ENCODE assay signal across 9 cellular contexts in genomic region chr19:10291554-10292205, GRCh38. TPM values are rescaled to one million over a fixed set of nuclear protein-coding genes. Genes with fewer than 3 reads are reported as not detected.
DNase-seq lines count a peak whose midpoint lies in the region; ATAC-seq, FAIRE-seq and TF ChIP-seq lines count a peak whose summit lies in the region.
"Had no signal": no experiment of that assay in that cellular context is flagged by ENCODE, and none has a peak within 500 bp of the region (broad histone marks: within the 10 kb centered on the region; RNA-seq: fewer than 3 reads in every experiment).

No MANE protein-coding gene starts in this region.

- FAIRE-seq in urothelium cell line (lab: Jason Lieb, UNC): no peak

- ATAC-seq in activated T-helper 17 cell treated with anti-CD3 and anti-CD28 coated beads, Interleukin-2, amount 50 U/mL, for 72 hours (replicated peaks): no peak
- no peak for ATAC-seq in HG02571 (IDR thresholded peaks at IDR 0.05; ENCODE audit: unreplicated experiment)

- peaks cover 4% of the 10 kb centered on the region for H3K36me3 Mint-ChIP-seq in activated CD4-positive, alpha-beta T cell treated with anti-CD3 and anti-CD28 coated beads, Interleukin-2, amount 10 ng/mL, durations not matched to agents 24 days and 14 days (ENCODE audit: low read depth)
- H3K36me3 Mint-ChIP-seq in activated T-helper 17 cell treated with anti-CD3 and anti-CD28 coated beads, Interleukin-2, amount 50 U/mL, for 72 hours (ENCODE audit: low read depth): peaks cover 22% of the 10 kb centered on the region

- peak overlapping the region; percentile 88 for H3K4me3 Mint-ChIP-seq in activated CD4-positive, alpha-beta T cell treated with anti-CD3 and anti-CD28 coated beads, Interleukin-2, amount 10 ng/mL, durations not matched to agents 24 days and 14 days
- peak overlapping the region; percentile 74 for H3K4me3 Mint-ChIP-seq in activated T-helper 17 cell treated with anti-CD3 and anti-CD28 coated beads, Interleukin-2, amount 50 U/mL, for 72 hours

- H3K9me3 ChIP-seq in testis: no peaks in the 10 kb centered on the region

- H3K4me3 ChIP-seq in kidney epithelial cell (ENCODE audit: low read depth, low read length): peak overlapping the region; percentile 22
- peak overlapping the region; percentile 5 to 40 for H3K4me3 ChIP-seq in testis

- H3K27ac Mint-ChIP-seq in activated CD4-positive, alpha-beta T cell treated with anti-CD3 and anti-CD28 coated beads, Interleukin-2, amount 10 ng/mL, durations not matched to agents 24 days and 14 days: peak overlapping the region; percentile 43
- peak overlapping the region; percentile 33 for H3K27ac Mint-ChIP-seq in activated T-helper 17 cell treated with anti-CD3 and anti-CD28 coated beads, Interleukin-2, amount 50 U/mL, for 72 hours

- H3K4me1 ChIP-seq in testis: peaks cover 41% of the 10 kb centered on the region

- no peak for TF ChIP-seq POLR2A in testis (IDR thresholded peaks at IDR 0.05)

- H3K27me3 ChIP-seq in kidney epithelial cell (ENCODE audit: control insufficient read depth, insufficient read depth, low read length): peaks cover 97% of the 10 kb centered on the region
- H3K27me3 ChIP-seq in testis: peaks cover 5% of the 10 kb centered on the region

- WGBS in testis, 2 donors: 0 to 2% methylated on average over 10 to 49 of the region's 49 CpGs

- H3K27me3 Mint-ChIP-seq in activated CD4-positive, alpha-beta T cell treated with anti-CD3 and anti-CD28 coated beads, Interleukin-2, amount 10 ng/mL, durations not matched to agents 24 days and 14 days: peaks cover 53% of the 10 kb centered on the region
- peaks cover 38% of the 10 kb centered on the region for H3K27me3 Mint-ChIP-seq in activated T-helper 17 cell treated with anti-CD3 and anti-CD28 coated beads, Interleukin-2, amount 50 U/mL, for 72 hours

- H3K36me3 ChIP-seq in kidney epithelial cell (ENCODE audit: control insufficient read depth, insufficient read depth, low read length) (no peaks in the 10 kb centered on the region), testis (ENCODE audit: low read depth, missing control alignments) (no peaks in the 10 kb centered on the region)

- no peak overlapping the region for H3K27ac ChIP-seq in testis
- H3K27ac ChIP-seq: epithelial cell of prostate had no signal

- peaks cover 63% of the 10 kb centered on the region for H3K4me1 Mint-ChIP-seq in activated CD4-positive, alpha-beta T cell treated with anti-CD3 and anti-CD28 coated beads, Interleukin-2, amount 10 ng/mL, durations not matched to agents 24 days and 14 days
- H3K4me1 Mint-ChIP-seq in activated T-helper 17 cell treated with anti-CD3 and anti-CD28 coated beads, Interleukin-2, amount 50 U/mL, for 72 hours: peaks cover 32% of the 10 kb centered on the region

- TF ChIP-seq CTCF in kidney epithelial cell (IDR thresholded peaks at IDR 0.05; ENCODE audit: insufficient read depth, low read length, poor library complexity, severe bottlenecking) (no peak), testis (IDR thresholded peaks at IDR 0.05) (no peak)

- intact Hi-C loops in activated CD4-positive, alpha-beta T cell treated with anti-CD3 and anti-CD28 coated beads, Interleukin-2, amount 10 ng/mL, durations not matched to agents 24 days and 14 days (cut with micrococcal nuclease): loop anchor here (5.0 kb wide), 2 partner anchors 221 to 276 kb away; partner anchors contain the start of genes CDKN2D and KRI1
- intact Hi-C loops in testis (cut with DNase I; ENCODE audit: low total_unique reads): no loop called here

- DNase-seq in activated CD4-positive, alpha-beta T cell treated with anti-CD3 and anti-CD28 coated beads, Interleukin-2, amount 10 ng/mL, durations not matched to agents 24 days and 14 days: no peak
- no peak for DNase-seq in activated CD4-positive, alpha-beta T cell treated with anti-CD3 and anti-CD28 coated beads for 1 hour
- DNase-seq in kidney epithelial cell (ENCODE audit: low read depth) (no peak), testis (no peak), Ammon's horn (ENCODE audit: low spot score) (no peak), urothelium cell line (ENCODE audit: low spot score) (no peak)

- H3K9me3 Mint-ChIP-seq in activated CD4-positive, alpha-beta T cell treated with anti-CD3 and anti-CD28 coated beads, Interleukin-2, amount 10 ng/mL, durations not matched to agents 24 days and 14 days: no peaks in the 10 kb centered on the region
- no peaks in the 10 kb centered on the region for H3K9me3 Mint-ChIP-seq in activated T-helper 17 cell treated with anti-CD3 and anti-CD28 coated beads, Interleukin-2, amount 50 U/mL, for 72 hours

RNA-seq across cellular contexts. Expression of gene ICAM5, which starts 1.9 kb away (rescaled TPM):
- total RNA-seq in activated CD4-positive, alpha-beta T cell treated with anti-CD3 and anti-CD28 coated beads, Interleukin-2, amount 10 ng/mL, durations not matched to agents 24 days and 14 days: 3.0 and 3.8 TPM in 2 replicates
- total RNA-seq in activated T-helper 17 cell treated with anti-CD3 and anti-CD28 coated beads, Interleukin-2, amount 50 U/mL, for 72 hours: 1 to 10 TPM in 1 of 2 donors, under 1 TPM in 1; 0.71 to 8.6 TPM
- total RNA-seq in kidney epithelial cell: 0.38 and 3.8 TPM in 2 replicates
- 1 to 10 TPM; 4.3 to 7.6 TPM for total RNA-seq in testis
- polyA plus RNA-seq in testis (ENCODE audit: insufficient read depth, low read depth, low replicate concordance): 5.4 TPM

RNA-seq across cellular contexts. Expression of gene ICAM4, which starts 4.9 kb away (rescaled TPM):
- 0.71 and 0.79 TPM in 2 replicates for total RNA-seq in activated CD4-positive, alpha-beta T cell treated with anti-CD3 and anti-CD28 coated beads, Interleukin-2, amount 10 ng/mL, durations not matched to agents 24 days and 14 days
- 1 to 10 TPM in 1 of 2 donors, under 1 TPM in 1; 0.78 to 2.2 TPM for total RNA-seq in activated T-helper 17 cell treated with anti-CD3 and anti-CD28 coated beads, Interleukin-2, amount 50 U/mL, for 72 hours
- total RNA-seq in kidney epithelial cell (0.13 TPM in 1 of 2 replicates, not detected in the other), testis (under 1 TPM; 0.25 to 0.47 TPM)
- 0.28 TPM for polyA plus RNA-seq in testis (ENCODE audit: insufficient read depth, low read depth, low replicate concordance)

RNA-seq across cellular contexts. Expression of gene ZGLP1, which starts 17.9 kb away (rescaled TPM):
- total RNA-seq in activated CD4-positive, alpha-beta T cell treated with anti-CD3 and anti-CD28 coated beads, Interleukin-2, amount 10 ng/mL, durations not matched to agents 24 days and 14 days: 2.0 and 2.8 TPM in 2 replicates
- total RNA-seq in activated T-helper 17 cell treated with anti-CD3 and anti-CD28 coated beads, Interleukin-2, amount 50 U/mL, for 72 hours: 1 to 10 TPM; 5.4 to 6.6 TPM
- total RNA-seq in kidney epithelial cell: 2.3 and 2.9 TPM in 2 replicates
- 10 to 100 TPM; 12.8 to 22.1 TPM for total RNA-seq in testis
- polyA plus RNA-seq in testis (ENCODE audit: insufficient read depth, low read depth, low replicate concordance): 10.5 TPM

RNA-seq across cellular contexts. Expression of gene ICAM1, which starts 20.8 kb away (rescaled TPM):
- 81.5 and 82.1 TPM in 2 replicates for total RNA-seq in activated CD4-positive, alpha-beta T cell treated with anti-CD3 and anti-CD28 coated beads, Interleukin-2, amount 10 ng/mL, durations not matched to agents 24 days and 14 days
- total RNA-seq in activated T-helper 17 cell treated with anti-CD3 and anti-CD28 coated beads, Interleukin-2, amount 50 U/mL, for 72 hours: 10 to 100 TPM; 47.8 to 88.5 TPM
- total RNA-seq in kidney epithelial cell (155 TPM in 2 replicates), testis (10 to 100 TPM; 10.1 to 18.0 TPM)
- polyA plus RNA-seq in testis (ENCODE audit: insufficient read depth, low read depth, low replicate concordance): 14.3 TPM

RNA-seq across cellular contexts. Expression of gene FDX2, which starts 24.1 kb away (rescaled TPM):
- total RNA-seq in activated CD4-positive, alpha-beta T cell treated with anti-CD3 and anti-CD28 coated beads, Interleukin-2, amount 10 ng/mL, durations not matched to agents 24 days and 14 days: 23.9 and 24.9 TPM in 2 replicates
- 10 to 100 TPM; 12.3 to 20.1 TPM for total RNA-seq in activated T-helper 17 cell treated with anti-CD3 and anti-CD28 coated beads, Interleukin-2, amount 50 U/mL, for 72 hours
- total RNA-seq in kidney epithelial cell (43.5 and 73.5 TPM in 2 replicates), testis (10 to 100 TPM; 35.7 to 40.2 TPM)
- 26.8 TPM for polyA plus RNA-seq in testis (ENCODE audit: insufficient read depth, low read depth, low replicate concordance)
